In the genomic region with DNA sequence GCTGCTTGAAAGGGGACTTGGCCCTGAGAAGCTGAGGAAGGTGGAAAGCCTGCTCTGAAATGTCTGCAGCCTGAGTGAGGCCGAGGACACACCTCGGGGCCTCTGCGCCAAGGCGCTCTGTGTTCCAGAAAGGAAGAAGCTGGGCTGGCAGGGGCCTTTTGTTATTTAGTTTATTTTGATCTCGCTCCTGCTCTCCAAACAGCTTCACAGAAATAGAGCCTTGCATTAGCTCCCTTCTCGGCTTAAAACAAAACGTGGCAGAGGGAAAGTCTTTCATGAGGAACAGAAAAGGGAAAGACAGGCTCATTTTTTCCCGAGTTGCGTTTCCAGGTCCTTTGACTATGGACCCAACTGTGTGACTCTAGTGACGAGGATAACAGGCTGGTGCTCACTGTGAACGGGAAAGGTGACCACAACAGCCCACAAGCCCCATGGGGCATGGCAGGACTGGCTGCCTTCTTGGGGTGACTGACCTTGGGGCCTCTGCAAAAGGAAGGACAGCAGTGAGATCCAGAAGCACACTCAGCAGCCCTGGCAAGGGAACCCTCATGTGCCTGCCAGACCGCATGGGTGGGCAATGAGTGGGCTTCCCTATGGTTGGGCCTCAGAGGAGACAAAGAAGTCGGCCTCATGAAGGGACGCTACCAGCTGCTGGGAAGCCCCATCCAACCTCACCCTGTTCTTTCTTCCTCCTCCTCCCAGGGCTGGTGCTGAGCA, we compare ENCODE assay signal across 14 cellular contexts. TPM values are rescaled to one million over a fixed set of nuclear protein-coding genes. Genes with fewer than 3 reads are reported as not detected.
A peak's percentile ranks its signal among the peaks of the same experiment; 100 is the strongest.
DNase-seq lines count a peak whose midpoint lies in the region; ATAC-seq, FAIRE-seq and TF ChIP-seq lines count a peak whose summit lies in the region.
"Had no signal": no experiment of that assay in that cellular context is flagged by ENCODE, and none has a peak within 500 bp of the region (broad histone marks: within the 10 kb centered on the region; RNA-seq: fewer than 3 reads in every experiment).

No MANE protein-coding gene starts in this region.

- H3K27me3 ChIP-seq in HepG2 (ENCODE audit: control insufficient read depth in 1 of 2, insufficient read depth in 2 of 2, low read length in 2 of 2) (peaks cover under 1 to 17% of the 10 kb centered on the region in 2 experiments; a peak in 3 of 5 replicates), right lobe of liver (no peaks in the 10 kb centered on the region), ovary (no peaks in the 10 kb centered on the region)

- no peaks in the 10 kb centered on the region for H3K27me3 Mint-ChIP-seq in activated CD4-positive, alpha-beta memory T cell treated with anti-CD3 and anti-CD28 coated beads for 36 hours

- H3K4me1 ChIP-seq in HepG2 (ENCODE audit: insufficient read depth, low read length) (peaks cover 5% of the 10 kb centered on the region), right lobe of liver (peaks cover 0 to 3% (median 0%) of the 10 kb centered on the region in 4 donors), ovary (ENCODE audit: insufficient read depth) (peaks cover 16% of the 10 kb centered on the region)

- no peak overlapping the region for H3K4me3 ChIP-seq in HepG2 (replicated peaks in 1 of 3; ENCODE audit: insufficient read depth in 1 of 3, low read depth in 2 of 3, low read length in 3 of 3)
- no peak overlapping the region for H3K4me3 ChIP-seq in right lobe of liver
- no peak overlapping the region for H3K4me3 ChIP-seq in ovary

- no peak overlapping the region for H3K9ac ChIP-seq in HepG2 (ENCODE audit: insufficient read depth, low read depth, low read length)

- no peak overlapping the region for H3K27ac ChIP-seq in HepG2 (ENCODE audit: extremely low read length, insufficient read depth, low read length)
- H3K27ac ChIP-seq in right lobe of liver: peak overlapping the region in 1 of 3 donors; percentile 15
- H3K27ac ChIP-seq in ovary: peak overlapping the region; percentile 48 to 76

- H3K4me1 Mint-ChIP-seq in activated CD4-positive, alpha-beta memory T cell treated with anti-CD3 and anti-CD28 coated beads for 36 hours (ENCODE audit: low read depth): no peaks in the 10 kb centered on the region

- peaks cover 7% of the 10 kb centered on the region for H3K36me3 Mint-ChIP-seq in activated CD4-positive, alpha-beta memory T cell treated with anti-CD3 and anti-CD28 coated beads for 36 hours

- no peak overlapping the region for H2AFZ ChIP-seq in HepG2 (ENCODE audit: low read length)

- H3K4me3 Mint-ChIP-seq in activated CD4-positive, alpha-beta memory T cell treated with anti-CD3 and anti-CD28 coated beads for 36 hours: no peak overlapping the region

- H3K9me3 Mint-ChIP-seq in activated CD4-positive, alpha-beta memory T cell treated with anti-CD3 and anti-CD28 coated beads for 36 hours: no peaks in the 10 kb centered on the region

- H3K27ac Mint-ChIP-seq in activated CD4-positive, alpha-beta memory T cell treated with anti-CD3 and anti-CD28 coated beads for 36 hours: no peak overlapping the region

- BruUV-seq in HepG2 (replicated peaks; lab: Mats Ljungman, UMichigan): no TSS peak

- H3K4me2 ChIP-seq in HepG2 (ENCODE audit: low read depth, low read length): no peak overlapping the region

- intact Hi-C loops in HepG2 (cut with micrococcal nuclease; ENCODE audit: unreplicated experiment): no loop called here
- intact Hi-C loops in right lobe of liver (cut with DNase I): loop anchor here (5.0 kb wide), 2 partner anchors 257 to 382 kb away; no protein-coding TSS in a partner anchor
- intact Hi-C loops in ovary (cut with DNase I): loop anchor here in 1 of 4 donors (10.0 kb wide), 1 partner anchor 385 kb away; no protein-coding TSS in a partner anchor
- intact Hi-C loops in activated CD4-positive, alpha-beta memory T cell treated with anti-CD3 and anti-CD28 coated beads for 36 hours (cut with micrococcal nuclease): loop anchor here (5.0 kb wide), 1 partner anchor 382 kb away; no protein-coding TSS in a partner anchor

- peaks cover 17 to 25% of the 10 kb centered on the region in 2 experiments; a peak in 4 of 5 replicates for H3K36me3 ChIP-seq in HepG2 (replicated peaks in 1 of 2; ENCODE audit: control insufficient read depth in 1 of 2, insufficient read depth in 2 of 2, low read length in 2 of 2)
- H3K36me3 ChIP-seq in right lobe of liver: peaks cover 2 to 14% (median 7%) of the 10 kb centered on the region in 4 donors
- no peaks in the 10 kb centered on the region for H3K36me3 ChIP-seq in ovary

- TF ChIP-seq EP300 in HepG2 (IDR thresholded peaks at IDR 0.05; ENCODE audit: low read depth in 2 of 2, low read length in 2 of 2) (no peak), HepG2 (CRISPR knock-in tag; IDR thresholded peaks at IDR 0.05; ENCODE audit: borderline replicate concordance) (no peak), ovary (IDR thresholded peaks at IDR 0.05) (no peak)

- POLR2A ChIA-PET in HepG2 (lab: Yijun Ruan, JAX) (interaction anchor here (1.0 to 1.3 kb wide), 3 partner anchors 12 to 59 kb away, joined by 3 to 9 read pairs (median 3); partner anchors contain the start of gene UQCC2), GM10248 (lab: Yijun Ruan, JAX) (no interaction called here)
- POLR2A ChIA-PET in activated CD4-positive, alpha-beta memory T cell treated with anti-CD3 and anti-CD28 coated beads for 36 hours (lab: Charles Lee): interaction anchor here (1.5 to 1.7 kb wide), 2 partner anchors 59 to 257 kb away, joined by 5 to 7 read pairs; partner anchors contain the start of gene UQCC2

- in situ Hi-C loops in HepG2 (cut with HindIII; ENCODE audit: extremely low pct_ligation_motif_present, low pct_unique_long_range_greater_than_20kb): no loop called here

- CTCF ChIA-PET in HepG2 (lab: Yijun Ruan, JAX; ENCODE audit: low intra/inter-chr PET ratio, low total read pairs) (no interaction called here), GM10248 (lab: Yijun Ruan, JAX) (interaction anchor here (0.8 to 10.1 kb wide), 24 partner anchors 9 to 388 kb away, joined by 3 to 82 read pairs (median 4); partner anchors contain the start of gene LEMD2)
- CTCF ChIA-PET in activated CD4-positive, alpha-beta memory T cell treated with anti-CD3 and anti-CD28 coated beads for 36 hours (lab: Charles Lee): interaction anchor here (0.6 to 9.0 kb wide), 27 partner anchors 8 to 391 kb away, joined by 3 to 254 read pairs (median 4); partner anchors contain the start of genes LEMD2, UQCC2 and ZBTB9

- H3K79me2 ChIP-seq in HepG2 (ENCODE audit: insufficient read depth, low read length): no peaks in the 10 kb centered on the region

- ATAC-seq in HepG2 (no peak), right lobe of liver (no peak)
- ATAC-seq: stimulated activated naive CD8-positive, alpha-beta T cell treated with anti-CD3 and anti-CD28 coated beads, Interleukin-15, Interleukin-2, amounts not matched to agents 100 U/mL and 50 U/mL, for 24 hours had no signal

- TF ChIP-seq CTCF in HepG2 (CRISPR knock-in tag; IDR thresholded peaks at IDR 0.05) (no peak), right lobe of liver (IDR thresholded peaks at IDR 0.05) (no peak), ovary (IDR thresholded peaks at IDR 0.05) (no peak), GM10248 (IDR thresholded peaks at IDR 0.05; ENCODE audit: control extremely low read depth, extremely low read depth, low read depth, missing control alignments) (no peak)

- H4K20me1 ChIP-seq in HepG2 (ENCODE audit: insufficient read depth, low read length): no peaks in the 10 kb centered on the region; the same call in 1 of the 2 replicates

- FAIRE-seq in HepG2 (lab: Jason Lieb, UNC): no peak
- FAIRE-seq: endometrium had no signal

- TF ChIP-seq RAD21 in HepG2 (CRISPR knock-in tag; IDR thresholded peaks at IDR 0.05): no peak

- DNase-seq in HepG2 (ENCODE audit: low spot score) (no peak), right lobe of liver (no peak), erythroblast (lab: John Stamatoyannopoulos, UW) (no peak), ovary (peak in 2 of 5 donors; percentile 32 to 63), EL (no peak), GM10248 (ENCODE audit: extremely low spot score) (no peak), activated gamma-delta T cell (lab: John Stamatoyannopoulos, UW) (no peak)
- no peak for DNase-seq in activated CD4-positive, alpha-beta memory T cell treated with anti-CD3 and anti-CD28 coated beads for 36 hours
- DNase-seq: activated CD8-positive, alpha-beta memory T cell treated with anti-CD3 and anti-CD28 coated beads, Interleukin-2, amount 50 U/mL, for 4 hours; naive B cell; stimulated activated CD4-positive, alpha-beta T cell treated with anti-CD3 and anti-CD28 coated beads, Interleukin-2, amount 100 ng/mL, for 24 hours; stimulated activated naive CD8-positive, alpha-beta T cell treated with anti-CD3 and anti-CD28 coated beads, Interleukin-15, Interleukin-2, amounts not matched to agents 100 U/mL and 50 U/mL, for 24 hours had no signal

- WGBS in HepG2 (ENCODE audit: low lambda C conversion rate): 60% methylated on average over 14 of the region's 14 CpGs
- WGBS in right lobe of liver (ENCODE audit: insufficient coverage, low coverage, low lambda C conversion rate, missing lambda C conversion rate): 41% methylated on average over 11 of the region's 14 CpGs
- WGBS in ovary, 3 donors: 24 to 29% (median 24%) methylated on average over 14 of the region's 14 CpGs

- no peak for TF ChIP-seq POLR2A in HepG2 (IDR thresholded peaks at IDR 0.05; ENCODE audit: insufficient read depth in 1 of 2, low read depth in 2 of 2, low read length in 2 of 2)
- no peak for TF ChIP-seq POLR2A in right lobe of liver (IDR thresholded peaks at IDR 0.05)
- TF ChIP-seq POLR2A in erythroblast (IDR thresholded peaks at IDR 0.05; ENCODE audit: low read length): peak; percentile 27
- TF ChIP-seq POLR2A in ovary (IDR thresholded peaks at IDR 0.05): no peak

- H3K9me3 ChIP-seq in HepG2 (ENCODE audit: low read length) (no peaks in the 10 kb centered on the region), right lobe of liver (no peaks in the 10 kb centered on the region), ovary (no peaks in the 10 kb centered on the region)

RNA-seq across cellular contexts. Expression of gene LEMD2, which starts 18.7 kb away (rescaled TPM):
- total RNA-seq in HepG2 (2016; rRNA removed; fragmentation: Illumina TruSeq; extraction: Trizol) (17.9 and 45.2 TPM in 2 replicates), right lobe of liver (10 to 100 TPM; 17.8 to 28.0 (median 21.8) TPM), ovary (10 to 100 TPM; 43.6 to 66.8 (median 56.7) TPM)
- 14.2 and 15.8 TPM in 2 replicates for total RNA-seq in HepG2 (2016; cell fraction: cytosol; rRNA removed; fragmentation: Illumina TruSeq; extraction: Trizol; ENCODE audit: low read depth)
- 16.3 and 48.1 TPM in 2 replicates for total RNA-seq in HepG2 (2016; cell fraction: insoluble cytoplasmic fraction; rRNA removed; fragmentation: Illumina TruSeq; extraction: Trizol)
- 19.9 and 22.2 TPM in 2 replicates for total RNA-seq in HepG2 (2016; cell fraction: membrane; rRNA removed; fragmentation: Illumina TruSeq; extraction: Trizol)
- 44.0 and 55.5 TPM in 2 replicates for total RNA-seq in HepG2 (2016; cell fraction: nucleus; rRNA removed; fragmentation: Illumina TruSeq; extraction: Trizol)
- polyA plus RNA-seq in HepG2 (2011; rRNA removed) (62.9 and 76.2 TPM in 2 replicates), ovary (10 to 100 TPM; 41.7 to 59.2 TPM)
- polyA plus RNA-seq in HepG2 (2011; cell fraction: cytosol; rRNA removed): 45.0 and 49.7 TPM in 2 replicates
- polyA plus RNA-seq in HepG2 (2011; cell fraction: nucleus; rRNA removed): 115 and 140 TPM in 2 replicates
- 46.9 and 65.3 TPM in 2 replicates for polyA plus RNA-seq in HepG2 (2012)
- polyA plus RNA-seq in HepG2 (2016; cell fraction: cytosol; fragmentation: Illumina TruSeq; extraction: Trizol; ENCODE audit: low read depth): 6.6 and 7.4 TPM in 2 replicates
- 14.0 and 18.6 TPM in 2 replicates for polyA plus RNA-seq in HepG2 (2016; cell fraction: insoluble cytoplasmic fraction; fragmentation: Illumina TruSeq; extraction: Trizol; ENCODE audit: low read depth)
- 12.6 and 12.8 TPM in 2 replicates for polyA plus RNA-seq in HepG2 (2016; cell fraction: membrane; fragmentation: Illumina TruSeq; extraction: Trizol; ENCODE audit: low read depth)
- 87.5 and 97.1 TPM in 2 replicates for polyA plus RNA-seq in HepG2 (2016; cell fraction: nucleus; fragmentation: Illumina TruSeq; extraction: Trizol; ENCODE audit: insufficient read depth, low read depth)
- 43.4 and 90.0 TPM in 2 replicates for polyA minus RNA-seq in HepG2 (2011; rRNA and poly(A)+ RNA removed; ENCODE audit: low replicate concordance)
- polyA minus RNA-seq in HepG2 (2011; cell fraction: cytosol; rRNA and poly(A)+ RNA removed): 30.7 and 35.8 TPM in 2 replicates
- polyA minus RNA-seq in HepG2 (2011; cell fraction: nucleus; rRNA and poly(A)+ RNA removed): 80.9 and 103 TPM in 2 replicates
- total RNA-seq in activated CD4-positive, alpha-beta memory T cell treated with anti-CD3 and anti-CD28 coated beads for 36 hours: 10 to 100 TPM; 51.4 to 54.8 TPM

RNA-seq across cellular contexts. Expression of gene IP6K3, which starts 23.6 kb away (rescaled TPM):
- total RNA-seq in HepG2 (2016; rRNA removed; fragmentation: Illumina TruSeq; extraction: Trizol) (0.11 and 0.44 TPM in 2 replicates), right lobe of liver (10 to 100 TPM in 3 of 6 experiments, 1 to 10 TPM in 3; 4.8 to 28.0 (median 9.7) TPM), ovary (1 to 10 TPM in 1 of 7 donors, under 1 TPM in 4, not detected in 2; 0.24 to 1.1 (median 0.43) TPM)
- 0.18 and 0.40 TPM in 2 replicates for total RNA-seq in HepG2 (2016; cell fraction: cytosol; rRNA removed; fragmentation: Illumina TruSeq; extraction: Trizol; ENCODE audit: low read depth)
- 0.28 and 0.52 TPM in 2 replicates for total RNA-seq in HepG2 (2016; cell fraction: insoluble cytoplasmic fraction; rRNA removed; fragmentation: Illumina TruSeq; extraction: Trizol)
- total RNA-seq in HepG2 (2016; cell fraction: membrane; rRNA removed; fragmentation: Illumina TruSeq; extraction: Trizol): 0.17 TPM in 1 of 2 replicates, not detected in the other
- total RNA-seq in HepG2 (2016; cell fraction: nucleus; rRNA removed; fragmentation: Illumina TruSeq; extraction: Trizol): 0.53 TPM in 2 replicates
- polyA plus RNA-seq in HepG2 (2011; rRNA removed) (0.18 and 0.48 TPM in 2 replicates), ovary (under 1 TPM; 0.11 to 0.22 TPM)
- 0.16 and 0.22 TPM in 2 replicates for polyA plus RNA-seq in HepG2 (2011; cell fraction: cytosol; rRNA removed)
- polyA plus RNA-seq in HepG2 (2011; cell fraction: nucleus; rRNA removed): 0.63 and 0.76 TPM in 2 replicates
- polyA plus RNA-seq in HepG2 (2012): 0.13 TPM in 1 of 2 replicates, not detected in the other
- 0.20 and 0.21 TPM in 2 replicates for polyA plus RNA-seq in HepG2 (2016; cell fraction: cytosol; fragmentation: Illumina TruSeq; extraction: Trizol; ENCODE audit: low read depth)
- 0.20 and 0.22 TPM in 2 replicates for polyA plus RNA-seq in HepG2 (2016; cell fraction: insoluble cytoplasmic fraction; fragmentation: Illumina TruSeq; extraction: Trizol; ENCODE audit: low read depth)
- 0.86 TPM in 1 of 2 replicates, not detected in the other for polyA plus RNA-seq in HepG2 (2016; cell fraction: membrane; fragmentation: Illumina TruSeq; extraction: Trizol; ENCODE audit: low read depth)
- 0.40 and 0.75 TPM in 2 replicates for polyA plus RNA-seq in HepG2 (2016; cell fraction: nucleus; fragmentation: Illumina TruSeq; extraction: Trizol; ENCODE audit: insufficient read depth, low read depth)
- polyA minus RNA-seq in HepG2 (2011; rRNA and poly(A)+ RNA removed; ENCODE audit: low replicate concordance): 0.18 TPM in 1 of 2 replicates, not detected in the other
- polyA minus RNA-seq in HepG2 (2011; cell fraction: cytosol; rRNA and poly(A)+ RNA removed): 0.30 TPM in 1 of 2 replicates, not detected in the other
- polyA minus RNA-seq in HepG2 (2011; cell fraction: nucleus; rRNA and poly(A)+ RNA removed): 0.62 TPM in 1 of 2 replicates, not detected in the other
- total RNA-seq in activated CD4-positive, alpha-beta memory T cell treated with anti-CD3 and anti-CD28 coated beads for 36 hours: not detected
- total RNA-seq: T-helper 2 cell treated with Interferon-gamma antibody and Interleukin-4, amounts not matched to agents 100 ng/mL and 5 ng/mL, for 36 hours had no signal

RNA-seq across cellular contexts. Expression of gene MLN, which starts 33.5 kb away (rescaled TPM):
- not detected in 2 replicates for total RNA-seq in HepG2 (2016; rRNA removed; fragmentation: Illumina TruSeq; extraction: Trizol)
- total RNA-seq in HepG2 (2016; cell fraction: cytosol; rRNA removed; fragmentation: Illumina TruSeq; extraction: Trizol; ENCODE audit: low read depth): not detected in 2 replicates
- not detected in 2 replicates for total RNA-seq in HepG2 (2016; cell fraction: insoluble cytoplasmic fraction; rRNA removed; fragmentation: Illumina TruSeq; extraction: Trizol)
- total RNA-seq in HepG2 (2016; cell fraction: membrane; rRNA removed; fragmentation: Illumina TruSeq; extraction: Trizol): not detected in 2 replicates
- not detected in 2 replicates for total RNA-seq in HepG2 (2016; cell fraction: nucleus; rRNA removed; fragmentation: Illumina TruSeq; extraction: Trizol)
- polyA plus RNA-seq in HepG2 (2011; rRNA removed): not detected in 2 replicates
- polyA plus RNA-seq in HepG2 (2011; cell fraction: cytosol; rRNA removed): not detected in 2 replicates
- polyA plus RNA-seq in HepG2 (2011; cell fraction: nucleus; rRNA removed): not detected in 2 replicates
- polyA plus RNA-seq in HepG2 (2012): not detected in 2 replicates
- not detected in 2 replicates for polyA plus RNA-seq in HepG2 (2016; cell fraction: cytosol; fragmentation: Illumina TruSeq; extraction: Trizol; ENCODE audit: low read depth)
- polyA plus RNA-seq in HepG2 (2016; cell fraction: insoluble cytoplasmic fraction; fragmentation: Illumina TruSeq; extraction: Trizol; ENCODE audit: low read depth): not detected in 2 replicates
- polyA plus RNA-seq in HepG2 (2016; cell fraction: membrane; fragmentation: Illumina TruSeq; extraction: Trizol; ENCODE audit: low read depth): not detected in 2 replicates
- polyA plus RNA-seq in HepG2 (2016; cell fraction: nucleus; fragmentation: Illumina TruSeq; extraction: Trizol; ENCODE audit: insufficient read depth, low read depth): not detected in 2 replicates
- polyA minus RNA-seq in HepG2 (2011; rRNA and poly(A)+ RNA removed; ENCODE audit: low replicate concordance): not detected in 2 replicates
- polyA minus RNA-seq in HepG2 (2011; cell fraction: cytosol; rRNA and poly(A)+ RNA removed): not detected in 2 replicates
- not detected in 2 replicates for polyA minus RNA-seq in HepG2 (2011; cell fraction: nucleus; rRNA and poly(A)+ RNA removed)
- not detected for total RNA-seq in right lobe of liver
- total RNA-seq in ovary: not detected
- not detected for polyA plus RNA-seq in ovary
- not detected for total RNA-seq in activated CD4-positive, alpha-beta memory T cell treated with anti-CD3 and anti-CD28 coated beads for 36 hours
- total RNA-seq: T-helper 2 cell treated with Interferon-gamma antibody and Interleukin-4, amounts not matched to agents 100 ng/mL and 5 ng/mL, for 36 hours had no signal

RNA-seq across cellular contexts. Expression of gene UQCC2, which starts 58.8 kb away (rescaled TPM):
- 238 and 273 TPM in 2 replicates for total RNA-seq in HepG2 (2016; rRNA removed; fragmentation: Illumina TruSeq; extraction: Trizol)
- total RNA-seq in HepG2 (2016; cell fraction: cytosol; rRNA removed; fragmentation: Illumina TruSeq; extraction: Trizol; ENCODE audit: low read depth): 120 and 154 TPM in 2 replicates
- total RNA-seq in HepG2 (2016; cell fraction: insoluble cytoplasmic fraction; rRNA removed; fragmentation: Illumina TruSeq; extraction: Trizol): 223 and 303 TPM in 2 replicates
- total RNA-seq in HepG2 (2016; cell fraction: membrane; rRNA removed; fragmentation: Illumina TruSeq; extraction: Trizol): 160 and 207 TPM in 2 replicates
- 53.9 and 66.5 TPM in 2 replicates for total RNA-seq in HepG2 (2016; cell fraction: nucleus; rRNA removed; fragmentation: Illumina TruSeq; extraction: Trizol)
- 82.4 and 83.3 TPM in 2 replicates for polyA plus RNA-seq in HepG2 (2011; rRNA removed)
- 43.2 and 56.5 TPM in 2 replicates for polyA plus RNA-seq in HepG2 (2011; cell fraction: cytosol; rRNA removed)
- 25.4 and 25.6 TPM in 2 replicates for polyA plus RNA-seq in HepG2 (2011; cell fraction: nucleus; rRNA removed)
- 134 and 138 TPM in 2 replicates for polyA plus RNA-seq in HepG2 (2012)
- polyA plus RNA-seq in HepG2 (2016; cell fraction: cytosol; fragmentation: Illumina TruSeq; extraction: Trizol; ENCODE audit: low read depth): 161 and 200 TPM in 2 replicates
- polyA plus RNA-seq in HepG2 (2016; cell fraction: insoluble cytoplasmic fraction; fragmentation: Illumina TruSeq; extraction: Trizol; ENCODE audit: low read depth): 261 and 288 TPM in 2 replicates
- 151 and 202 TPM in 2 replicates for polyA plus RNA-seq in HepG2 (2016; cell fraction: membrane; fragmentation: Illumina TruSeq; extraction: Trizol; ENCODE audit: low read depth)
- polyA plus RNA-seq in HepG2 (2016; cell fraction: nucleus; fragmentation: Illumina TruSeq; extraction: Trizol; ENCODE audit: insufficient read depth, low read depth): 129 and 150 TPM in 2 replicates
- polyA minus RNA-seq in HepG2 (2011; rRNA and poly(A)+ RNA removed; ENCODE audit: low replicate concordance): 13.1 and 30.2 TPM in 2 replicates
- 12.8 and 21.1 TPM in 2 replicates for polyA minus RNA-seq in HepG2 (2011; cell fraction: cytosol; rRNA and poly(A)+ RNA removed)
- polyA minus RNA-seq in HepG2 (2011; cell fraction: nucleus; rRNA and poly(A)+ RNA removed): 17.4 and 19.8 TPM in 2 replicates
- 10 to 100 TPM; 23.7 to 38.4 (median 31.5) TPM for total RNA-seq in right lobe of liver
- 10 to 100 TPM in 6 of 7 donors, 1 to 10 TPM in 1; 9.1 to 65.2 (median 38.0) TPM for total RNA-seq in ovary
- 10 to 100 TPM; 28.7 to 52.4 TPM for polyA plus RNA-seq in ovary
- 100 to 1,000 TPM; 157 to 160 TPM for total RNA-seq in activated CD4-positive, alpha-beta memory T cell treated with anti-CD3 and anti-CD28 coated beads for 36 hours
